In the genomic region with DNA sequence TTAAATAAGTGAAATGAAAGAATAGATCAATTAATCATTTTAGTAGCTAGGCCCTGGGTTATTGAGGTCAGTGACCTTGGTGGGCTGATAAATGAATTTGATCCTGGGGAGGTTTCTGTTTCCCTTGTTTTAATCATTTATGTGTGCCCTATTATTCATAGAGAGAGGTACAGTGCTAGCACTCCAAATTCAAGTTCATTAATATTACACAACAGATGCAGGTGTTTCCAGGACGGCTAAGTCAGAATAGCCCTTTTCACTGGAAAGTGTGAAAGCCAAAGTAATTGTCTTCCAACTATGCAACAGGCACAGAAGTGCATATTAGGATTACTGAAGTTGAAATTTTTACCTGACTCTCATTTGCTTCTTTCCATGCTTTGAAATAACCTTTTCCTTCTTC, we compare ENCODE assay signal across 13 cellular contexts.
A peak's percentile ranks its signal among the peaks of the same experiment; 100 is the strongest.
DNase-seq lines count a peak whose midpoint lies in the region; ATAC-seq lines count a peak whose summit lies in the region.
"Had no signal": no experiment of that assay in that cellular context is flagged by ENCODE, and none has a peak within 500 bp of the region (broad histone marks: within the 10 kb centered on the region; RNA-seq: fewer than 3 reads in every experiment).

No MANE protein-coding gene starts in this region.

- H3K36me3 ChIP-seq in CD4-positive, alpha-beta memory T cell (ENCODE audit: insufficient read depth, low read length), result no peaks in the 10 kb centered on the region
- H3K36me3 ChIP-seq in naive thymus-derived CD4-positive, alpha-beta T cell (ENCODE audit: control insufficient read depth in 2 of 3, insufficient read depth in 3 of 3, low read length in 3 of 3), result no peaks in the 10 kb centered on the region

- no peaks in the 10 kb centered on the region for H3K9me3 Mint-ChIP-seq in CD4-positive, alpha-beta memory T cell
- peaks cover 4% of the 10 kb centered on the region for H3K9me3 Mint-ChIP-seq in activated naive CD8-positive, alpha-beta T cell treated with anti-CD3 and anti-CD28 coated beads, Interleukin-2, amount 10 ng/mL, durations not matched to agents 7 days and 5 days
- no peaks in the 10 kb centered on the region for H3K9me3 Mint-ChIP-seq in naive thymus-derived CD4-positive, alpha-beta T cell

- H3K27me3 ChIP-seq in CD4-positive, alpha-beta memory T cell (ENCODE audit: insufficient read depth, low read length), result no peaks in the 10 kb centered on the region
- H3K27me3 ChIP-seq in naive thymus-derived CD4-positive, alpha-beta T cell (ENCODE audit: control insufficient read depth in 2 of 2, insufficient read depth in 2 of 2, low read length in 2 of 2), result no peaks in the 10 kb centered on the region

- peak overlapping the region in 7 of 8 donors; percentile 0 to 65 (median 17) for H3K4me3 Mint-ChIP-seq in CD4-positive, alpha-beta memory T cell
- peak overlapping the region; percentile 14 for H3K4me3 Mint-ChIP-seq in activated naive CD8-positive, alpha-beta T cell treated with anti-CD3 and anti-CD28 coated beads, Interleukin-2, amount 10 ng/mL, durations not matched to agents 7 days and 5 days
- peak overlapping the region in 8 of 10 donors; percentile 10 to 66 (median 38) for H3K4me3 Mint-ChIP-seq in naive thymus-derived CD4-positive, alpha-beta T cell

- peaks cover 24% of the 10 kb centered on the region for H3K4me1 ChIP-seq in CD4-positive, alpha-beta memory T cell (ENCODE audit: insufficient read depth, low read length)
- H3K4me1 ChIP-seq in naive thymus-derived CD4-positive, alpha-beta T cell (ENCODE audit: control insufficient read depth in 2 of 2, insufficient read depth in 2 of 2, low read length in 2 of 2), result peaks cover 14 to 17% of the 10 kb centered on the region in 2 donors

- CTCF ChIA-PET in CD4-positive, alpha-beta memory T cell (lab: Charles Lee; ENCODE audit: partially characterized antibody), result no interaction called here
- CTCF ChIA-PET in naive thymus-derived CD4-positive, alpha-beta T cell (lab: Charles Lee), result no interaction called here

- POLR2A ChIA-PET in CD4-positive, alpha-beta memory T cell (lab: Charles Lee; ENCODE audit: partially characterized antibody), result no interaction called here
- POLR2A ChIA-PET in activated naive CD8-positive, alpha-beta T cell treated with anti-CD3 and anti-CD28 coated beads, Interleukin-2, amount 10 ng/mL, durations not matched to agents 7 days and 5 days (lab: Charles Lee), result no interaction called here
- POLR2A ChIA-PET in naive thymus-derived CD4-positive, alpha-beta T cell (lab: Charles Lee), result interaction anchor here (0.7 kb wide), 1 partner anchor 62 kb away, joined by 5 read pairs; the partner anchor contains the start of gene SGK1

- no peaks in the 10 kb centered on the region for H3K27me3 Mint-ChIP-seq in CD4-positive, alpha-beta memory T cell
- no peaks in the 10 kb centered on the region for H3K27me3 Mint-ChIP-seq in activated naive CD8-positive, alpha-beta T cell treated with anti-CD3 and anti-CD28 coated beads, Interleukin-2, amount 10 ng/mL, durations not matched to agents 7 days and 5 days
- H3K27me3 Mint-ChIP-seq in naive thymus-derived CD4-positive, alpha-beta T cell, result no peaks in the 10 kb centered on the region

- peak overlapping the region in 6 of 7 donors; percentile 6 to 78 (median 62) for H3K27ac Mint-ChIP-seq in CD4-positive, alpha-beta memory T cell
- H3K27ac Mint-ChIP-seq in activated naive CD8-positive, alpha-beta T cell treated with anti-CD3 and anti-CD28 coated beads, Interleukin-2, amount 10 ng/mL, durations not matched to agents 7 days and 5 days, result peak overlapping the region; percentile 66
- peak overlapping the region in 7 of 9 donors; percentile 26 to 84 (median 56) for H3K27ac Mint-ChIP-seq in naive thymus-derived CD4-positive, alpha-beta T cell

- H3K36me3 Mint-ChIP-seq in CD4-positive, alpha-beta memory T cell, result no peaks in the 10 kb centered on the region
- peaks cover 3% of the 10 kb centered on the region for H3K36me3 Mint-ChIP-seq in activated naive CD8-positive, alpha-beta T cell treated with anti-CD3 and anti-CD28 coated beads, Interleukin-2, amount 10 ng/mL, durations not matched to agents 7 days and 5 days
- H3K36me3 Mint-ChIP-seq in naive thymus-derived CD4-positive, alpha-beta T cell, result peaks cover 0 to 7% (median 0%) of the 10 kb centered on the region in 5 donors

- no peaks in the 10 kb centered on the region for H3K9me3 ChIP-seq in CD4-positive, alpha-beta memory T cell (ENCODE audit: control insufficient read depth in 1 of 2, low read length in 2 of 2)
- no peaks in the 10 kb centered on the region for H3K9me3 ChIP-seq in naive thymus-derived CD4-positive, alpha-beta T cell (ENCODE audit: control insufficient read depth in 2 of 3, low read length in 3 of 3)

- no peak overlapping the region for H3K4me3 ChIP-seq in CD4-positive, alpha-beta memory T cell (ENCODE audit: low read length in 2 of 2)
- H3K4me3 ChIP-seq in naive thymus-derived CD4-positive, alpha-beta T cell (ENCODE audit: low read length), result no peak overlapping the region

- peak; percentile 6 for ATAC-seq in HG03342 (IDR thresholded peaks at IDR 0.05; ENCODE audit: unreplicated experiment)
- ATAC-seq in activated naive CD8-positive, alpha-beta T cell treated with anti-CD3 and anti-CD28 coated beads, Interleukin-2, amount 10 ng/mL, durations not matched to agents 7 days and 5 days (ENCODE audit: low read depth), result no peak
- no peak for ATAC-seq in naive thymus-derived CD4-positive, alpha-beta T cell
- ATAC-seq: SK-N-SH treated with all-trans-retinoic acid at 6 μM for 48 hours had no signal

- no peak overlapping the region for H3K27ac ChIP-seq in CD4-positive, alpha-beta memory T cell (ENCODE audit: low read depth, low read length)
- no peak overlapping the region for H3K27ac ChIP-seq in naive thymus-derived CD4-positive, alpha-beta T cell (ENCODE audit: low read depth, low read length)

- DNase-seq in CD4-positive, alpha-beta memory T cell, result no peak
- DNase-seq in activated naive CD8-positive, alpha-beta T cell treated with anti-CD3 and anti-CD28 coated beads, Interleukin-2, amount 10 ng/mL, durations not matched to agents 7 days and 5 days, result no peak
- no peak for DNase-seq in naive thymus-derived CD4-positive, alpha-beta T cell
- DNase-seq in HCEC 1CT (no peak), DMS 273 treated with DMSO at 0.1 percent for 48 hours (lab: John Stamatoyannopoulos, UW) (no peak), occipital lobe (lab: John Stamatoyannopoulos, UW) (no peak), EL (no peak)
- DNase-seq: amniotic stem cell, glutamatergic neuron, left ventricle myocardium superior, NCI-H1436 treated with DMSO at 0.1 percent for 48 hours had no signal

- peaks cover 23 to 26% (median 24%) of the 10 kb centered on the region in 4 donors for H3K4me1 Mint-ChIP-seq in CD4-positive, alpha-beta memory T cell
- peaks cover 28% of the 10 kb centered on the region for H3K4me1 Mint-ChIP-seq in activated naive CD8-positive, alpha-beta T cell treated with anti-CD3 and anti-CD28 coated beads, Interleukin-2, amount 10 ng/mL, durations not matched to agents 7 days and 5 days
- peaks cover 14 to 41% (median 38%) of the 10 kb centered on the region in 7 donors for H3K4me1 Mint-ChIP-seq in naive thymus-derived CD4-positive, alpha-beta T cell

- intact Hi-C loops in CD4-positive, alpha-beta memory T cell (cut with micrococcal nuclease), result no loop called here
- intact Hi-C loops in naive thymus-derived CD4-positive, alpha-beta T cell (cut with micrococcal nuclease), result loop anchor here (1.0 to 2.0 kb wide), 2 partner anchors 133 to 201 kb away; no protein-coding TSS in a partner anchor
